In genomic region chr1:53061123-53061858, GRCh38 we compare ENCODE assay signal across 10 cellular contexts. TPM values are rescaled to one million over a fixed set of nuclear protein-coding genes. Genes with fewer than 3 reads are reported as not detected.
DNase-seq lines count a peak whose midpoint lies in the region; ATAC-seq and TF ChIP-seq lines count a peak whose summit lies in the region.
"Had no signal": no experiment of that assay in that cellular context is flagged by ENCODE, and none has a peak within 500 bp of the region (broad histone marks: within the 10 kb centered on the region; RNA-seq: fewer than 3 reads in every experiment).

No MANE protein-coding gene starts in this region.

- no peak overlapping the region for H4K8ac ChIP-seq in trophoblast cell (ENCODE audit: low read depth, low read length)

- no peak overlapping the region for H4K12ac ChIP-seq in trophoblast cell (ENCODE audit: low read depth, low read length)

- H2BK5ac ChIP-seq in trophoblast cell (ENCODE audit: low read depth, low read length, poor library complexity) = no peak overlapping the region

- H3K4me1 Mint-ChIP-seq in activated T-helper 17 cell treated with anti-CD3 and anti-CD28 coated beads, Interleukin-2, amount 50 U/mL, for 72 hours = no peaks in the 10 kb centered on the region

- peak overlapping the region; percentile 16; the same call in 1 of the 2 replicates for H3K4me3 ChIP-seq in BE2C (ENCODE audit: low read depth, low read length)
- H3K4me3 ChIP-seq in trophoblast cell (ENCODE audit: low read depth, low read length) = peak overlapping the region; percentile 12

- H2BK120ac ChIP-seq in trophoblast cell (ENCODE audit: insufficient read depth, low read length, poor library complexity) = no peak overlapping the region

- no peak overlapping the region for H3K14ac ChIP-seq in trophoblast cell (ENCODE audit: low read length)

- H3K27me3 ChIP-seq in BE2C (no peaks in the 10 kb centered on the region), trophoblast cell (ENCODE audit: insufficient read depth, low read length) (peaks cover 47% of the 10 kb centered on the region)

- H3K27ac Mint-ChIP-seq in activated T-helper 17 cell treated with anti-CD3 and anti-CD28 coated beads, Interleukin-2, amount 50 U/mL, for 72 hours = no peak overlapping the region

- WGBS in trophoblast cell (ENCODE audit: extremely low coverage, insufficient coverage, insufficient read length) = no CpG with 5 or more reads among the region's 19 CpGs

- H3K79me2 ChIP-seq in trophoblast cell (ENCODE audit: control insufficient read depth, insufficient read depth, low read length, poor library complexity) = no peaks in the 10 kb centered on the region

- no peak overlapping the region for H2AK5ac ChIP-seq in trophoblast cell (ENCODE audit: low read length)

- peak overlapping the region; percentile 15 for H3K4me3 Mint-ChIP-seq in activated T-helper 17 cell treated with anti-CD3 and anti-CD28 coated beads, Interleukin-2, amount 50 U/mL, for 72 hours

- no peak overlapping the region for H2AFZ ChIP-seq in trophoblast cell (ENCODE audit: insufficient read depth, low read length, poor library complexity)

- no peaks in the 10 kb centered on the region for H3K9me3 ChIP-seq in BE2C
- H3K9me3 ChIP-seq in trophoblast cell (ENCODE audit: insufficient read depth, low read depth, low read length) = peaks cover 7% of the 10 kb centered on the region

- ATAC-seq in activated T-helper 17 cell treated with anti-CD3 and anti-CD28 coated beads, Interleukin-2, amount 50 U/mL, for 72 hours (replicated peaks) = no peak
- ATAC-seq in left ventricle myocardium superior (peak; percentile 62), HG03457 (IDR thresholded peaks at IDR 0.05; ENCODE audit: unreplicated experiment) (no peak)

- no peak overlapping the region for H3K9ac ChIP-seq in trophoblast cell (ENCODE audit: low read length)

- H3K9me3 Mint-ChIP-seq in activated T-helper 17 cell treated with anti-CD3 and anti-CD28 coated beads, Interleukin-2, amount 50 U/mL, for 72 hours = no peaks in the 10 kb centered on the region

- intact Hi-C loops in left ventricle myocardium superior (cut with micrococcal nuclease) = no loop called here

- no peak overlapping the region for H3K27ac ChIP-seq in trophoblast cell (ENCODE audit: low read depth, low read length)

- H3K36me3 ChIP-seq in BE2C = no peaks in the 10 kb centered on the region
- no peaks in the 10 kb centered on the region for H3K36me3 ChIP-seq in trophoblast cell (ENCODE audit: control insufficient read depth in 1 of 2, insufficient read depth in 2 of 2, low read length in 2 of 2)

- H3K18ac ChIP-seq in trophoblast cell (ENCODE audit: low read length) = no peak overlapping the region

- H3K79me1 ChIP-seq in trophoblast cell (ENCODE audit: low read length) = no peaks in the 10 kb centered on the region

- no peaks in the 10 kb centered on the region for H3K4me1 ChIP-seq in BE2C
- peaks cover 8 to 9% of the 10 kb centered on the region in 2 experiments for H3K4me1 ChIP-seq in trophoblast cell (ENCODE audit: control insufficient read depth in 1 of 2, insufficient read depth in 2 of 2, low read length in 2 of 2)

- no peak overlapping the region for H3K4ac ChIP-seq in trophoblast cell (ENCODE audit: low read depth, low read length)

- H2BK12ac ChIP-seq in trophoblast cell (ENCODE audit: low read length) = no peak overlapping the region

- no peaks in the 10 kb centered on the region for H3K36me3 Mint-ChIP-seq in activated T-helper 17 cell treated with anti-CD3 and anti-CD28 coated beads, Interleukin-2, amount 50 U/mL, for 72 hours (ENCODE audit: low read depth)

- no peak overlapping the region for H4K91ac ChIP-seq in trophoblast cell (ENCODE audit: low read depth, low read length)

- no peak overlapping the region for H3K23ac ChIP-seq in trophoblast cell (ENCODE audit: low read length)

- H3K27me3 Mint-ChIP-seq in activated T-helper 17 cell treated with anti-CD3 and anti-CD28 coated beads, Interleukin-2, amount 50 U/mL, for 72 hours = peaks cover 36% of the 10 kb centered on the region

- H3K4me2 ChIP-seq in trophoblast cell (ENCODE audit: low read length) = peak overlapping the region; percentile 71

- DNase-seq in BE2C = no peak
- DNase-seq in left ventricle myocardium superior = peak; percentile 82
- DNase-seq in trophoblast cell = no peak
- DNase-seq in cerebellar nuclear complex (lab: John Stamatoyannopoulos, UW) = no peak
- no peak for DNase-seq in SIG-M5 treated with dmso at 0.1 percent for 504 hours (lab: John Stamatoyannopoulos, UW; ENCODE audit: unreplicated experiment)
- DNase-seq in NCI-H526 treated with DMSO at 0.1 percent for 48 hours (lab: John Stamatoyannopoulos, UW) = no peak

- TF ChIP-seq CTCF in BE2C (IDR thresholded peaks at IDR 0.05; ENCODE audit: low read depth, low read length) = no peak

RNA-seq across cellular contexts. Expression of gene PODN, which starts 0.7 kb away (rescaled TPM):
- polyA plus RNA-seq in BE2C (2012; ENCODE audit: insufficient read depth, insufficient read length, low read depth) = not detected
- total RNA-seq in activated T-helper 17 cell treated with anti-CD3 and anti-CD28 coated beads, Interleukin-2, amount 50 U/mL, for 72 hours = not detected
- total RNA-seq in left ventricle myocardium superior = 19.4 TPM
- 0.14 and 0.17 TPM in 2 replicates for polyA plus RNA-seq in trophoblast cell (2013)
- total RNA-seq: Daoy, LHCN-M2 had no signal

Comparison
In these comparisons a context has a peak if more than half of its experiments do, and no peak if none do; other contexts are left out.
1. RNA of gene PODN, which starts 0.7 kb away (total RNA-seq): 19.4 TPM in left ventricle myocardium superior (single experiment); not detected in activated T-helper 17 cell treated with anti-CD3 and anti-CD28 coated beads, Interleukin-2, amount 50 U/mL, for 72 hours; every median in the first group is over 10 times any median in the second.